ENCODE assay signal across 18 cellular contexts in genomic region chr11:76601272-76601671, GRCh38.
A peak's percentile ranks its signal among the peaks of the same experiment; 100 is the strongest.
DNase-seq lines count a peak whose midpoint lies in the region; ATAC-seq and TF ChIP-seq lines count a peak whose summit lies in the region.
"Had no signal": no experiment of that assay in that cellular context is flagged by ENCODE, and none has a peak within 500 bp of the region (broad histone marks: within the 10 kb centered on the region; RNA-seq: fewer than 3 reads in every experiment).

No MANE protein-coding gene starts in this region.

- H3K36me3 ChIP-seq in vagina = no peaks in the 10 kb centered on the region
- H3K36me3 ChIP-seq: BLaER1 treated with 17β-estradiol and CSF1 and Interleukin-3, amounts not matched to agents 10 nM and 100 nM; Peyer's patch had no signal

- TF ChIP-seq CTCF in mesothelial cell of epicardium (IDR thresholded peaks at IDR 0.05; ENCODE audit: unreplicated experiment) (no peak), vagina (IDR thresholded peaks at IDR 0.05) (no peak)

- H3K4me3 ChIP-seq in right cardiac atrium (ENCODE audit: low read length) (no peak overlapping the region), vagina (no peak overlapping the region)
- H3K4me3 ChIP-seq: BLaER1 treated with 17β-estradiol and CSF1 and Interleukin-3, amounts not matched to agents 10 nM and 100 nM; Peyer's patch had no signal

- peaks cover 24% of the 10 kb centered on the region for H3K4me1 Mint-ChIP-seq in mesothelial cell of epicardium
- H3K4me1 Mint-ChIP-seq: CD4-positive, alpha-beta memory T cell had no signal

- no peaks in the 10 kb centered on the region for H3K9me3 ChIP-seq in right cardiac atrium (ENCODE audit: control insufficient read depth, low read length)
- H3K9me3 ChIP-seq in vagina = no peaks in the 10 kb centered on the region
- H3K9me3 ChIP-seq: Peyer's patch had no signal

- no peak overlapping the region for H3K27ac ChIP-seq in right cardiac atrium (ENCODE audit: low read length)
- H3K27ac ChIP-seq in vagina = no peak overlapping the region
- no peak overlapping the region for H3K27ac ChIP-seq in caudate nucleus (ENCODE audit: low read depth, low read length)
- H3K27ac ChIP-seq: BLaER1 treated with 17β-estradiol and CSF1 and Interleukin-3, amounts not matched to agents 10 nM and 100 nM; KMS-11 had no signal

- H3K27me3 ChIP-seq in right cardiac atrium (ENCODE audit: control insufficient read depth, insufficient read depth) (no peaks in the 10 kb centered on the region), vagina (no peaks in the 10 kb centered on the region)
- H3K27me3 ChIP-seq: BLaER1 treated with 17β-estradiol and CSF1 and Interleukin-3, amounts not matched to agents 10 nM and 100 nM; Peyer's patch had no signal

- peaks cover 28% of the 10 kb centered on the region for H3K4me1 ChIP-seq in right cardiac atrium (ENCODE audit: control insufficient read depth, insufficient read depth, low read length)
- H3K4me1 ChIP-seq in vagina = peaks cover 50% of the 10 kb centered on the region

- no peak overlapping the region for H3K4me3 Mint-ChIP-seq in mesothelial cell of epicardium
- H3K4me3 Mint-ChIP-seq: CD4-positive, alpha-beta memory T cell had no signal

- 90% methylated on average over 7 of the region's 7 CpGs for WGBS in right cardiac atrium

- no peak for ATAC-seq in right cardiac atrium

- peaks cover 5% of the 10 kb centered on the region for H3K9me3 Mint-ChIP-seq in mesothelial cell of epicardium
- H3K9me3 Mint-ChIP-seq: CD4-positive, alpha-beta memory T cell had no signal

- intact Hi-C loops in cardiac septum (cut with DNase I) (no loop called here), right cardiac atrium (cut with DNase I) (no loop called here), vagina (cut with DNase I) (loop anchor here (10.0 kb wide), 1 partner anchor 74 kb away; the partner anchor contains the start of gene LRRC32)

- H3K27me3 Mint-ChIP-seq in mesothelial cell of epicardium (ENCODE audit: low read depth) = no peaks in the 10 kb centered on the region
- H3K27me3 Mint-ChIP-seq: CD4-positive, alpha-beta memory T cell had no signal

- H3K27ac Mint-ChIP-seq in mesothelial cell of epicardium = peak overlapping the region; percentile 36
- H3K27ac Mint-ChIP-seq: CD4-positive, alpha-beta memory T cell had no signal

- peak; percentile 49 for DNase-seq in cardiac septum (ENCODE audit: low spot score)
- no peak for DNase-seq in right cardiac atrium
- DNase-seq in islet precursor cell = peak; percentile 47
- no peak for DNase-seq in mesothelial cell of epicardium (ENCODE audit: low spot score in 2 of 2, unreplicated experiment in 2 of 2)
- peak; percentile 84 to 85 for DNase-seq in vagina (ENCODE audit: extremely low spot score in 2 of 2)
- DNase-seq in NCI-H2196 (lab: John Stamatoyannopoulos, UW; ENCODE audit: unreplicated experiment) = no peak
- DNase-seq in caudate nucleus (lab: John Stamatoyannopoulos, UW) = no peak
- DNase-seq: ACHN; CD4-positive, alpha-beta memory T cell; H7; IMR-90; NCI-H1105; NCI-H146; NCI-H2029; NCI-H526 had no signal

- no peak for TF ChIP-seq POLR2A in vagina (IDR thresholded peaks at IDR 0.05)

- H3K36me3 Mint-ChIP-seq in mesothelial cell of epicardium = no peaks in the 10 kb centered on the region
- H3K36me3 Mint-ChIP-seq: CD4-positive, alpha-beta memory T cell had no signal

Comparison
In these comparisons a context has a peak if more than half of its experiments do, and no peak if none do; other contexts are left out.
1. DNase-seq: peak in cardiac septum (single experiment), islet precursor cell (single experiment) and vagina (2 of 2); none in right cardiac atrium (0 of 3), mesothelial cell of epicardium (0 of 2), NCI-H2196 (single experiment) and caudate nucleus (0 of 61).